Comparison of ENCODE assay signal across 33 cellular contexts in genomic region chr5:169107316-169107715, GRCh38.
DNase-seq lines count a peak whose midpoint lies in the region; TF ChIP-seq lines count a peak whose summit lies in the region.
"Had no signal": no experiment of that assay in that cellular context is flagged by ENCODE, and none has a peak within 500 bp of the region (broad histone marks: within the 10 kb centered on the region; RNA-seq: fewer than 3 reads in every experiment).

No MANE protein-coding gene starts in this region.

- H3K27ac Mint-ChIP-seq in Caco-2 (ENCODE audit: unreplicated experiment) = no peak overlapping the region
- H3K27ac Mint-ChIP-seq: activated CD8-positive, alpha-beta memory T cell treated with anti-CD3 and anti-CD28 coated beads, Interleukin-2, amount 10 ng/mL, durations not matched to agents 7 days and 5 days; activated naive CD4-positive, alpha-beta T cell treated with anti-CD3 and anti-CD28 coated beads for 36 hours; dendritic cell treated with granulocyte-macrophage colony-stimulating factor and Interleukin-4, amounts not matched to agents 40 ng/mL and 50 ng/mL, for 4 days; IgD-negative memory B cell; immature natural killer cell; WTC11 had no signal

- no peak overlapping the region for H3K4me2 ChIP-seq in parathyroid adenoma (ENCODE audit: low read length)
- H3K4me2 ChIP-seq: BLaER1 had no signal

- DNase-seq in Caco-2 (peak; percentile 42 to 65), NCI-H226 (peak; percentile 75), choroid plexus epithelial cell (ENCODE audit: low read depth) (peak; percentile 4), NCI-H1417 (lab: John Stamatoyannopoulos, UW) (no peak), NCI-H1105 (lab: John Stamatoyannopoulos, UW) (no peak), AML-193 (lab: John Stamatoyannopoulos, UW) (no peak)
- no peak for DNase-seq in stimulated activated CD4-positive, alpha-beta T cell treated with anti-CD3 and anti-CD28 coated beads, Interleukin-4, amount 100 ng/mL, for 4 hours
- DNase-seq: activated CD4-positive, alpha-beta T cell treated with anti-CD3 and anti-CD28 coated beads, Interleukin-2, amount 50 U/mL, for 1 hour; activated CD8-positive, alpha-beta memory T cell treated with anti-CD3 and anti-CD28 coated beads, Interleukin-2, amount 10 ng/mL, durations not matched to agents 7 days and 5 days; activated naive CD4-positive, alpha-beta T cell treated with anti-CD3 and anti-CD28 coated beads for 36 hours; amniotic stem cell; DMS53; hippocampal formation; immature natural killer cell; left lung; mesendoderm; NCI-H1048; NCI-H1930; NCI-H69; Peyer's patch; psoas muscle; SIG-M5; stimulated activated CD4-positive, alpha-beta T cell treated with anti-CD3 and anti-CD28 coated beads, Interleukin-1b, Interleukin-23, amount 100 ng/mL, for 48 hours; upper lobe of left lung had no signal

- H3K9me3 Mint-ChIP-seq in Caco-2 (ENCODE audit: unreplicated experiment) = peaks cover under 1% of the 10 kb centered on the region
- H3K9me3 Mint-ChIP-seq: activated naive CD4-positive, alpha-beta T cell treated with anti-CD3 and anti-CD28 coated beads for 36 hours had no signal

- no TSS peak for BruUV-seq in Caco-2 (replicated peaks; lab: Mats Ljungman, UMichigan)

- H3K4me3 ChIP-seq in Caco-2 (ENCODE audit: low read depth, low read length) (no peak overlapping the region), choroid plexus epithelial cell (ENCODE audit: low read depth, low read length) (no peak overlapping the region), parathyroid adenoma (ENCODE audit: low read depth, low read length) (no peak overlapping the region)
- H3K4me3 ChIP-seq: BLaER1, esophagus muscularis mucosa, gastroesophageal sphincter, left lung, Peyer's patch, psoas muscle, skin epidermis, upper lobe of left lung had no signal

- H3K9ac ChIP-seq in parathyroid adenoma = no peak overlapping the region
- H3K9ac ChIP-seq: BLaER1 had no signal

- no peaks in the 10 kb centered on the region for H3K36me3 ChIP-seq in Caco-2 (ENCODE audit: control insufficient read depth, insufficient read depth, low read length)
- no peaks in the 10 kb centered on the region for H3K36me3 ChIP-seq in parathyroid adenoma (ENCODE audit: control insufficient read depth, insufficient read depth, low read length)
- H3K36me3 ChIP-seq: BLaER1, esophagus muscularis mucosa, gastroesophageal sphincter, left lung, neutrophil, Peyer's patch, upper lobe of left lung had no signal

- TF ChIP-seq CTCF in Caco-2 (IDR thresholded peaks at IDR 0.05; ENCODE audit: insufficient read depth in 1 of 2, low read depth in 1 of 2, low read length in 1 of 2, severe bottlenecking in 1 of 2, unreplicated experiment in 1 of 2) (no peak), choroid plexus epithelial cell (conservative IDR thresholded peaks at IDR 0.05; ENCODE audit: low read depth, low read length) (no peak), parathyroid adenoma (IDR thresholded peaks at IDR 0.05) (no peak)

- intact Hi-C loops in Caco-2 (cut with micrococcal nuclease; ENCODE audit: unreplicated experiment) = no loop called here

- peak overlapping the region; percentile 26 for H3K27ac ChIP-seq in parathyroid adenoma
- H3K27ac ChIP-seq: BLaER1, esophagus muscularis mucosa, gastroesophageal sphincter, left lung, neutrophil, Peyer's patch, psoas muscle, skin epidermis, upper lobe of left lung had no signal

- peaks cover 15% of the 10 kb centered on the region for H3K4me1 ChIP-seq in Caco-2
- H3K4me1 ChIP-seq in parathyroid adenoma = peaks cover 21% of the 10 kb centered on the region
- H3K4me1 ChIP-seq: esophagus muscularis mucosa, gastroesophageal sphincter, left lung, Peyer's patch, psoas muscle, upper lobe of left lung had no signal

- no peaks in the 10 kb centered on the region for H3K27me3 Mint-ChIP-seq in Caco-2 (ENCODE audit: insufficient read depth, unreplicated experiment)
- H3K27me3 Mint-ChIP-seq: activated CD8-positive, alpha-beta memory T cell treated with anti-CD3 and anti-CD28 coated beads, Interleukin-2, amount 10 ng/mL, durations not matched to agents 7 days and 5 days; dendritic cell treated with granulocyte-macrophage colony-stimulating factor and Interleukin-4, amounts not matched to agents 40 ng/mL and 50 ng/mL, for 4 days had no signal

- H2AFZ ChIP-seq in parathyroid adenoma = no peak overlapping the region

- H3K4me1 Mint-ChIP-seq in Caco-2 (ENCODE audit: low read depth, unreplicated experiment) = peaks cover 6% of the 10 kb centered on the region
- H3K4me1 Mint-ChIP-seq: activated CD8-positive, alpha-beta memory T cell treated with anti-CD3 and anti-CD28 coated beads, Interleukin-2, amount 10 ng/mL, durations not matched to agents 7 days and 5 days; IgD-negative memory B cell; immature natural killer cell had no signal

- CTCF ChIA-PET in Caco-2 (lab: Charles Lee) = no interaction called here

- POLR2A ChIA-PET in Caco-2 (lab: Charles Lee) = interaction anchor here (0.6 kb wide), 1 partner anchor 9 kb away, joined by 4 read pairs; no protein-coding TSS in a partner anchor

- no peak overlapping the region for H3K4me3 Mint-ChIP-seq in Caco-2 (ENCODE audit: unreplicated experiment)
- H3K4me3 Mint-ChIP-seq: activated CD8-positive, alpha-beta memory T cell treated with anti-CD3 and anti-CD28 coated beads, Interleukin-2, amount 10 ng/mL, durations not matched to agents 7 days and 5 days; activated naive CD4-positive, alpha-beta T cell treated with anti-CD3 and anti-CD28 coated beads for 36 hours; dendritic cell treated with granulocyte-macrophage colony-stimulating factor and Interleukin-4, amounts not matched to agents 40 ng/mL and 50 ng/mL, for 4 days; IgD-negative memory B cell; immature natural killer cell; WTC11 had no signal

- H3K9me3 ChIP-seq in Caco-2 (0 out of 2 replicates have a peak, but pooled peaks cover 3% of the 10 kb centered on the region), parathyroid adenoma (ENCODE audit: control insufficient read depth, low read length) (no peaks in the 10 kb centered on the region)
- H3K9me3 ChIP-seq: left lung, neutrophil, Peyer's patch, psoas muscle, upper lobe of left lung had no signal

- peaks cover 7% of the 10 kb centered on the region for H3K79me2 ChIP-seq in parathyroid adenoma

- H3K27me3 ChIP-seq in Caco-2 (replicated peaks; ENCODE audit: control insufficient read depth, insufficient read depth, low read length) (no peaks in the 10 kb centered on the region), parathyroid adenoma (ENCODE audit: control insufficient read depth, insufficient read depth, low read length) (no peaks in the 10 kb centered on the region)
- H3K27me3 ChIP-seq: esophagus muscularis mucosa, gastroesophageal sphincter, left lung, neutrophil, Peyer's patch, upper lobe of left lung had no signal

- no peaks in the 10 kb centered on the region for H3K36me3 Mint-ChIP-seq in Caco-2 (ENCODE audit: insufficient read depth, unreplicated experiment)
- H3K36me3 Mint-ChIP-seq: activated CD8-positive, alpha-beta memory T cell treated with anti-CD3 and anti-CD28 coated beads, Interleukin-2, amount 10 ng/mL, durations not matched to agents 7 days and 5 days; IgD-negative memory B cell; WTC11 had no signal

Comparison
In these comparisons a context has a peak if more than half of its experiments do, and no peak if none do; other contexts are left out.
1. DNase-seq: peak in Caco-2 (2 of 2), NCI-H226 (single experiment) and choroid plexus epithelial cell (single experiment); none in stimulated activated CD4-positive, alpha-beta T cell treated with anti-CD3 and anti-CD28 coated beads, Interleukin-4, amount 100 ng/mL, for 4 hours (0 of 2), NCI-H1417 (0 of 3), NCI-H1105 (single experiment) and AML-193 (0 of 2).